Comparison of ENCODE assay signal across 9 cellular contexts in the genomic region with DNA sequence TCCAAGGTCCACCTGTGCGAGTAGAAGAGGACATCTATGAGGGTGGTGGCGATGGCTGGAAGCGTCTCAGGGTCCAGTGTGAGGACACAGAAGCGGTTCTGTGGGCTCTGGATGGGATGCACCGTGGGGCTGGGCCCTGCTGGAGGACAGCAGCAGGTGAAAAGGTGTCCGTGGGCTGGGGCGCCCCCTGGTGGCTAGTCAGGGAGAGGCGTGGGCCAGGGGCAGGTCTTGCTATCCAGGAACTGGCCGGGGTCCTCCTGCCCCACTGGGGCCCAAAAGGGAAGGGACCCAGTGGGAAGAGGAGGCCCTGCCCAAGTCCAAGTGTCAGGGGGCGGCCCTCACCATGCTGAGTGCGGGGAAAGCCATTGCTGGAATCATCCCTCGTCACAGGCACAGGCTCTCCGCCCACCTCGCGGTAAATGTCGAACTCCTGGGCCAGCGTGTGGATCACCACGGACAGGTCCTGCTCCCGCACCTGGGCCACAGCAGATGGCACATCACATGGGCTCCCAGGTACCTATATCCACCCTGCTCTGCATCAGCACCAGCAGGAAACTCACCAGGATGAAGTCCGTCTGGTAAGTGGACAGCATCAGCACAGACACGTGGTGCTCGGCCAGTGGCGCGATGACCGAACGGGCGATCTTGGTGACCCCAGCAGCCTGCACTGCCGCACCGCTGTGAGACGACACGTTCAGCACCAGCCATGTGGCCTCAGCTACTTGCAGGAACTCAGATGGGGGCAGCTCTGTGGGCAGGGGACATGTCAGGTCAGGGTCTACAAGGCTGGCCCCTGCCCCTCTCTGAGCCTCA. TPM values are rescaled to one million over a fixed set of nuclear protein-coding genes. Genes with fewer than 3 reads are reported as not detected.
DNase-seq lines count a peak whose midpoint lies in the region; ATAC-seq, FAIRE-seq and TF ChIP-seq lines count a peak whose summit lies in the region.
"Had no signal": no experiment of that assay in that cellular context is flagged by ENCODE, and none has a peak within 500 bp of the region (broad histone marks: within the 10 kb centered on the region; RNA-seq: fewer than 3 reads in every experiment).

No MANE protein-coding gene starts in this region.

- no peaks in the 10 kb centered on the region for H3K36me3 ChIP-seq in PC-9 (ENCODE audit: low read depth)
- peaks cover 0 to 5% of the 10 kb centered on the region in 2 donors for H3K36me3 ChIP-seq in psoas muscle (ENCODE audit: insufficient read depth in 1 of 2, low read depth in 1 of 2)
- peaks cover 0 to 2% of the 10 kb centered on the region in 2 donors for H3K36me3 ChIP-seq in aorta (ENCODE audit: control insufficient read depth in 1 of 2, insufficient read depth in 2 of 2, low read length in 1 of 2)

- H3K27me3 ChIP-seq in PC-9 (ENCODE audit: insufficient read depth, low read depth) (no peaks in the 10 kb centered on the region), foreskin keratinocyte (no peaks in the 10 kb centered on the region), psoas muscle (ENCODE audit: insufficient read depth in 3 of 3, low read length in 2 of 3) (no peaks in the 10 kb centered on the region), aorta (ENCODE audit: control insufficient read depth in 1 of 2, insufficient read depth in 2 of 2, low read length in 1 of 2) (no peaks in the 10 kb centered on the region)

- TF ChIP-seq CTCF in AG09309 (IDR thresholded peaks at IDR 0.05; ENCODE audit: control insufficient read depth, insufficient read depth, low read depth, low read length, missing control alignments) (peak; percentile 94), PC-9 (conservative IDR thresholded peaks at IDR 0.05) (peak; percentile 97), foreskin keratinocyte (conservative IDR thresholded peaks at IDR 0.05) (peak; percentile 89), psoas muscle (IDR thresholded peaks at IDR 0.05) (peak; percentile 75)

- no TSS peak for BruUV-seq in PC-9 (replicated peaks; lab: Mats Ljungman, UMichigan)

- no peaks in the 10 kb centered on the region for H3K9me2 ChIP-seq in PC-9 (ENCODE audit: insufficient read depth)

- H3K4me3 ChIP-seq in AG09309 (ENCODE audit: control insufficient read depth, low read depth, low read length), result no peak overlapping the region
- no peak overlapping the region for H3K4me3 ChIP-seq in PC-9
- no peak overlapping the region for H3K4me3 ChIP-seq in psoas muscle
- H3K4me3 ChIP-seq in aorta (ENCODE audit: low read length in 2 of 2), result no peak overlapping the region

- no peaks in the 10 kb centered on the region for H4K20me1 ChIP-seq in PC-9 (ENCODE audit: insufficient read depth)

- H3K4me1 ChIP-seq in PC-9 (replicated peaks; ENCODE audit: insufficient read depth) (peaks cover 31% of the 10 kb centered on the region), foreskin keratinocyte (peaks cover 18% of the 10 kb centered on the region), psoas muscle (peaks cover 22% of the 10 kb centered on the region), aorta (ENCODE audit: control insufficient read depth in 1 of 2, insufficient read depth in 2 of 2, low read length in 2 of 2) (no peaks in the 10 kb centered on the region)

- POLR2A ChIA-PET in PC-9 (lab: Charles Lee; ENCODE audit: unreplicated experiment), result interaction anchor here (0.6 kb wide), 3 partner anchors 70 to 806 kb away, joined by 4 to 19 read pairs (median 4); partner anchors contain the start of genes CCDC157 and SF3A1

- CTCF ChIA-PET in PC-9 (lab: Charles Lee), result interaction anchor here (0.6 to 2.6 kb wide), 15 partner anchors 10 to 354 kb away, joined by 3 to 31 read pairs (median 4); partner anchors contain the start of genes RNF215 and TBC1D10A

- H3F3A ChIP-seq in PC-9 (ENCODE audit: insufficient read depth, low read depth), result peaks cover 39% of the 10 kb centered on the region

- intact Hi-C loops in PC-9 (cut with micrococcal nuclease; ENCODE audit: unreplicated experiment), result loop anchor here (1.0 kb wide), 1 partner anchor 31 kb away; no protein-coding TSS in a partner anchor
- intact Hi-C loops in psoas muscle (cut with DNase I), result loop anchor here in 1 of 2 donors (1.0 to 2.0 kb wide), 3 partner anchors 24 to 178 kb away; partner anchors contain the start of gene RNF215
- intact Hi-C loops in aorta (cut with DNase I), result loop anchor here (5.0 kb wide), 2 partner anchors 40 to 55 kb away; partner anchors contain the start of gene TBC1D10A (in 1 of the 2)

- no peaks in the 10 kb centered on the region for H3K79me2 ChIP-seq in PC-9 (ENCODE audit: low read depth)

- no peak overlapping the region for H2AFZ ChIP-seq in PC-9

- peak; percentile 66 for FAIRE-seq in GM18507 (lab: Jason Lieb, UNC)

- H3K4me2 ChIP-seq in PC-9, result no peak overlapping the region

- 64 to 72% (median 72%) methylated on average over 26 to 31 of the region's 31 CpGs for WGBS in psoas muscle, 3 donors
- WGBS in aorta, 2 donors, result 66 to 71% methylated on average over 28 to 31 of the region's 31 CpGs

- no peaks in the 10 kb centered on the region for H3K9me3 ChIP-seq in PC-9 (ENCODE audit: insufficient read depth, low read depth)
- no peaks in the 10 kb centered on the region for H3K9me3 ChIP-seq in psoas muscle
- H3K9me3 ChIP-seq in aorta (ENCODE audit: control insufficient read depth, low read length), result no peaks in the 10 kb centered on the region

- H3K27ac ChIP-seq in PC-9 (no peak overlapping the region), foreskin keratinocyte (no peak overlapping the region), psoas muscle (no peak overlapping the region), aorta (ENCODE audit: low read depth in 1 of 2, low read length in 2 of 2) (no peak overlapping the region)

- no peak for DNase-seq in AG09309 (ENCODE audit: low read depth)
- no peak for DNase-seq in GM18507 (ENCODE audit: extremely low spot score, insufficient read length, low read depth)
- peak; percentile 53 to 80 for DNase-seq in PC-9
- peak; percentile 93 to 95 for DNase-seq in activated T-cell treated with anti-CD3 and anti-CD28 coated beads, Interleukin-2, amount 50 U/mL, for 48 hours
- DNase-seq in foreskin keratinocyte, result no peak
- DNase-seq in psoas muscle, result peak; percentile 69 to 82
- DNase-seq in aorta, result peak; percentile 83 to 91
- no peak for DNase-seq in NCI-H187 treated with DMSO at 0.1 percent for 48 hours (lab: John Stamatoyannopoulos, UW)

- no peak for ATAC-seq in foreskin keratinocyte
- no peak for ATAC-seq in psoas muscle
- no peak for ATAC-seq in aorta (ENCODE audit: low FRiP score)

RNA-seq across cellular contexts. Expression of gene CASTOR1, which starts 2.3 kb away (rescaled TPM):
- 10.6 and 11.1 TPM in 2 replicates for total RNA-seq in PC-9 (2021)
- 3.2 and 3.5 TPM in 2 replicates for total RNA-seq in foreskin keratinocyte
- polyA plus RNA-seq in foreskin keratinocyte, result 2.4 and 3.1 TPM in 2 replicates
- total RNA-seq in psoas muscle, result 1 to 10 TPM in 3 of 4 donors, under 1 TPM in 1; 0.44 to 4.8 (median 2.2) TPM
- 1 to 10 TPM; 1.9 to 5.1 (median 2.9) TPM for polyA plus RNA-seq in psoas muscle
- 10 to 100 TPM; 13.5 to 14.0 TPM for total RNA-seq in aorta
- 10 to 100 TPM in 1 of 2 donors, 1 to 10 TPM in 1; 4.0 to 13.4 TPM for polyA plus RNA-seq in aorta

RNA-seq across cellular contexts. Expression of gene OSM, which starts 20.4 kb away (rescaled TPM):
- total RNA-seq in PC-9 (2021) (not detected in 2 replicates), foreskin keratinocyte (not detected in 2 replicates), psoas muscle (under 1 TPM in 2 of 4 donors, not detected in 2; 0.38 to 0.39 TPM), aorta (1 to 10 TPM; 1.4 to 3.9 TPM)
- polyA plus RNA-seq in foreskin keratinocyte (not detected in 2 replicates), psoas muscle (under 1 TPM in 2 of 3 donors, not detected in 1; 0.08 TPM), aorta (1 to 10 TPM; 1.4 to 1.6 TPM)
- total RNA-seq: pulmonary artery endothelial cell had no signal

RNA-seq across cellular contexts. Expression of gene TBC1D10A, which starts 39.7 kb away (rescaled TPM):
- total RNA-seq in PC-9 (2021), result 24.3 and 26.2 TPM in 2 replicates
- 15.0 and 16.2 TPM in 2 replicates for total RNA-seq in foreskin keratinocyte
- 15.2 and 15.5 TPM in 2 replicates for polyA plus RNA-seq in foreskin keratinocyte
- 1 to 10 TPM; 2.9 to 4.8 (median 3.3) TPM for total RNA-seq in psoas muscle
- 1 to 10 TPM; 2.2 to 4.2 (median 2.9) TPM for polyA plus RNA-seq in psoas muscle
- 10 to 100 TPM; 32.9 to 45.5 TPM for total RNA-seq in aorta
- 10 to 100 TPM; 16.7 to 22.1 TPM for polyA plus RNA-seq in aorta

RNA-seq across cellular contexts. Expression of gene LIF, which starts 40.5 kb away (rescaled TPM):
- total RNA-seq in PC-9 (2021) (17.2 and 17.4 TPM in 2 replicates), foreskin keratinocyte (0.17 and 0.25 TPM in 2 replicates), psoas muscle (under 1 TPM in 3 of 4 donors, not detected in 1; 0.27 to 0.54 (median 0.38) TPM), aorta (1 to 10 TPM; 4.5 to 6.6 TPM)
- polyA plus RNA-seq in foreskin keratinocyte (0.18 and 0.19 TPM in 2 replicates), psoas muscle (10 to 100 TPM in 1 of 3 donors, under 1 TPM in 2; 0.10 to 21.4 (median 0.14) TPM), aorta (1 to 10 TPM; 1.3 to 2.3 TPM)

Comparison
In these comparisons a context has a peak if more than half of its experiments do, and no peak if none do; other contexts are left out.
1. DNase-seq: peak in PC-9 (2 of 2), activated T-cell treated with anti-CD3 and anti-CD28 coated beads, Interleukin-2, amount 50 U/mL, for 48 hours (2 of 2), psoas muscle (2 of 2) and aorta (2 of 2); none in AG09309 (single experiment), GM18507 (single experiment), foreskin keratinocyte (0 of 2) and NCI-H187 treated with DMSO at 0.1 percent for 48 hours (single experiment).
2. Peak in every context shown above with its lines, with median percentiles within 50 percentile points of each other: CTCF ChIP-seq.